Comparison of ENCODE assay signal across 9 cellular contexts in the genomic region with DNA sequence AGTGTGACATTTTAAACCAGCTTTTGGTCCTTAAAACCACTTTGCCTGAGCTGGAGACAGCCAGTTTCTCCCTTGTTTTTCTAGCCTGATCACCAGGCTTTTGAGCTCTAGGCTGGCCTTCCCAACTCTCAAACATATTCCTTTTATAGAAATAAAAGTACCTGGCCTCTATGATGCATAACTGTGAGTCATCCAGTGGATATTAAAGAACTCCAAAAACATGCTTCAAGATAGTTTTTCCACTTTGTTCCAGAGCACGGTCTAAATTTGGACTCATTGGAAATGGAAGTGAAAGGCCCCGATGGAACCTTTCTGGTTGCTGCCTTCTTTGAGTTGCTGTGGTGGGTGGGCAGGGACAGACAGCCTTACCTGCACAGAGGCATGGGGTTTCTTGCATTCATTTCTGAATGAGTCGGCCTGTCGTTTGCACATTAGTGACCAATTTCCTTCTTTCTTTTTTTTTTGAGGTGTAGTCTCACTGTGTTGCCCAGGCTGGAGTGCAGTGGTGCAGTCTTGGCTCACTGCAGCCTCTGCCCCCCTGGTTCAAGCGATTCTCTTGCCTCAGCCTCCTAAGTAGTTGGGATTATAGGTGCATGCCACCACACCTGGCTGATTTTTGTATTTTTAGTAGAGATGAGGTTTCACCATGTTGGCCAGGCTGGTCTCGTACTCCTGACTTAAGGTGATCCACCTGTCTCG. TPM values are rescaled to one million over a fixed set of nuclear protein-coding genes. Genes with fewer than 3 reads are reported as not detected.
DNase-seq lines count a peak whose midpoint lies in the region; ATAC-seq, FAIRE-seq and TF ChIP-seq lines count a peak whose summit lies in the region.
"Had no signal": no experiment of that assay in that cellular context is flagged by ENCODE, and none has a peak within 500 bp of the region (broad histone marks: within the 10 kb centered on the region; RNA-seq: fewer than 3 reads in every experiment).

No MANE protein-coding gene starts in this region.

- H3K9me3 ChIP-seq in HEK293 (ENCODE audit: control insufficient read depth, insufficient read depth, low read depth, low read length) = no peaks in the 10 kb centered on the region
- no peaks in the 10 kb centered on the region for H3K9me3 ChIP-seq in keratinocyte (ENCODE audit: control insufficient read depth, low read depth, low read length)

- CTCF ChIA-PET in HEK293 (lab: Yijun Ruan, JAX) = interaction anchor here (0.8 to 1.6 kb wide), 3 partner anchors 84 to 198 kb away, joined by 3 to 8 read pairs (median 4); no protein-coding TSS in a partner anchor

- peaks cover 84% of the 10 kb centered on the region for H3K4me1 ChIP-seq in HEK293 (ENCODE audit: control insufficient read depth, insufficient read depth, low read length)
- H3K4me1 ChIP-seq in keratinocyte (ENCODE audit: control insufficient read depth, extremely low read depth, insufficient read depth, low read length) = peaks cover 98% of the 10 kb centered on the region

- H3K4me3 ChIP-seq in HEK293 (ENCODE audit: low read depth, low read length) (no peak overlapping the region), keratinocyte (ENCODE audit: control insufficient read depth in 2 of 3, extremely low read depth in 1 of 3, insufficient read depth in 2 of 3, low read depth in 1 of 3, low read length in 3 of 3) (peak overlapping the region in 2 of 3 experiments; percentile 10 to 44)

- dilution Hi-C loops in keratinocyte (cut with MboI; ENCODE audit: extremely low pct_ligation_motif_present, low sequenced_read_pairs) = no loop called here

- FAIRE-seq in keratinocyte (lab: Jason Lieb, UNC) = no peak

- H2AFZ ChIP-seq in keratinocyte (ENCODE audit: control insufficient read depth, low read length) = no peak overlapping the region

- H3K9me1 ChIP-seq in keratinocyte (ENCODE audit: control insufficient read depth, extremely low read depth, insufficient read depth, low read length) = peaks cover 7% of the 10 kb centered on the region

- POLR2A ChIA-PET in HEK293 (lab: Yijun Ruan, JAX) = interaction anchor here (0.6 kb wide), 2 partner anchors 11 to 81 kb away, joined by 3 to 4 read pairs; no protein-coding TSS in a partner anchor

- no peak for ATAC-seq in HG02973 (IDR thresholded peaks at IDR 0.05; ENCODE audit: unreplicated experiment)

- no peaks in the 10 kb centered on the region for H3K27me3 ChIP-seq in keratinocyte (ENCODE audit: control insufficient read depth, extremely low read depth, insufficient read depth, low read length)

- H3K4me2 ChIP-seq in keratinocyte (ENCODE audit: control insufficient read depth, extremely low read depth, insufficient read depth, low read depth, low read length) = peak overlapping the region; percentile 72

- no peaks in the 10 kb centered on the region for H4K20me1 ChIP-seq in keratinocyte (ENCODE audit: control insufficient read depth, extremely low read depth, insufficient read depth, low read length)

- peaks cover 83% of the 10 kb centered on the region for H3K79me2 ChIP-seq in keratinocyte (ENCODE audit: control insufficient read depth, insufficient read depth, low read length)

- peak overlapping the region; percentile 62 for H3K9ac ChIP-seq in keratinocyte (ENCODE audit: control insufficient read depth, extremely low read depth, insufficient read depth, low read length)

- DNase-seq in amniotic epithelial cell (ENCODE audit: low read depth) = peak; percentile 70
- DNase-seq in keratinocyte (ENCODE audit: low read depth, low spot score) = no peak
- peak; percentile 65 for DNase-seq in stromal cell of bone marrow (ENCODE audit: low read depth)
- DNase-seq in HuH-7 (ENCODE audit: low spot score) = no peak
- DNase-seq in epidermal melanocyte (ENCODE audit: insufficient read length, low spot score) = no peak
- DNase-seq in COLO668 (lab: John Stamatoyannopoulos, UW; ENCODE audit: unreplicated experiment) = no peak
- DNase-seq: GDM1 had no signal

- H3K36me3 ChIP-seq in HEK293 (ENCODE audit: control insufficient read depth in 2 of 2, insufficient read depth in 1 of 2, low read length in 2 of 2) (no peaks in the 10 kb centered on the region), keratinocyte (ENCODE audit: control insufficient read depth in 2 of 2, extremely low read depth in 1 of 2, insufficient read depth in 2 of 2, low read length in 2 of 2) (no peaks in the 10 kb centered on the region)

- TF ChIP-seq CTCF in HEK293 (tag by site-specific recombination; IDR thresholded peaks at IDR 0.05) (no peak), keratinocyte (optimal IDR thresholded peaks at IDR 0.05 in 1 of 3, IDR thresholded peaks at IDR 0.05 in 1 of 3, conservative IDR thresholded peaks at IDR 0.05 in 1 of 3; ENCODE audit: extremely low read depth in 1 of 3, insufficient read depth in 2 of 3, low read length in 3 of 3) (no peak)

- H3K27ac ChIP-seq in HEK293 (ENCODE audit: extremely low read depth, low read depth, low read length) (peak overlapping the region; percentile 63), keratinocyte (ENCODE audit: control insufficient read depth, insufficient read depth, low read length) (peak overlapping the region; percentile 92)

TF ChIP-seq in HEK293, 187 proteins besides CTCF, POLR2A, EP300 and RAD21 (continues in another document):
- TF ChIP-seq, protein P1, sequence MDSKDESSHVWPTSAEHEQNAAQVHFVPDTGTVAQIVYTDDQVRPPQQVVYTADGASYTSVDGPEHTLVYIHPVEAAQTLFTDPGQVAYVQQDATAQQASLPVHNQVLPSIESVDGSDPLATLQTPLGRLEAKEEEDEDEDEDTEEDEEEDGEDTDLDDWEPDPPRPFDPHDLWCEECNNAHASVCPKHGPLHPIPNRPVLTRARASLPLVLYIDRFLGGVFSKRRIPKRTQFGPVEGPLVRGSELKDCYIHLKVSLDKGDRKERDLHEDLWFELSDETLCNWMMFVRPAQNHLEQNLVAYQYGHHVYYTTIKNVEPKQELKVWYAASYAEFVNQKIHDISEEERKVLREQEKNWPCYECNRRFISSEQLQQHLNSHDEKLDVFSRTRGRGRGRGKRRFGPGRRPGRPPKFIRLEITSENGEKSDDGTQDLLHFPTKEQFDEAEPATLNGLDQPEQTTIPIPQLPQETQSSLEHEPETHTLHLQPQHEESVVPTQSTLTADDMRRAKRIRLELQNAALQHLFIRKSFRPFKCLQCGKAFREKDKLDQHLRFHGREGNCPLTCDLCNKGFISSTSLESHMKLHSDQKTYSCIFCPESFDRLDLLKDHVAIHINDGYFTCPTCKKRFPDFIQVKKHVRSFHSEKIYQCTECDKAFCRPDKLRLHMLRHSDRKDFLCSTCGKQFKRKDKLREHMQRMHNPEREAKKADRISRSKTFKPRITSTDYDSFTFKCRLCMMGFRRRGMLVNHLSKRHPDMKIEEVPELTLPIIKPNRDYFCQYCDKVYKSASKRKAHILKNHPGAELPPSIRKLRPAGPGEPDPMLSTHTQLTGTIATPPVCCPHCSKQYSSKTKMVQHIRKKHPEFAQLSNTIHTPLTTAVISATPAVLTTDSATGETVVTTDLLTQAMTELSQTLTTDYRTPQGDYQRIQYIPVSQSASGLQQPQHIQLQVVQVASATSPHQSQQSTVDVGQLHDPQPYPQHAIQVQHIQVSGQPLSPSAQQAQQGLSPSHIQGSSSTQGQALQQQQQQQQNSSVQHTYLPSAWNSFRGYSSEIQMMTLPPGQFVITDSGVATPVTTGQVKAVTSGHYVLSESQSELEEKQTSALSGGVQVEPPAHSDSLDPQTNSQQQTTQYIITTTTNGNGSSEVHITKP (tag by site-specific recombination; IDR thresholded peaks at IDR 0.05) = peak; percentile 62; the same call in 1 of the 2 replicates
- TF ChIP-seq, protein P2, sequence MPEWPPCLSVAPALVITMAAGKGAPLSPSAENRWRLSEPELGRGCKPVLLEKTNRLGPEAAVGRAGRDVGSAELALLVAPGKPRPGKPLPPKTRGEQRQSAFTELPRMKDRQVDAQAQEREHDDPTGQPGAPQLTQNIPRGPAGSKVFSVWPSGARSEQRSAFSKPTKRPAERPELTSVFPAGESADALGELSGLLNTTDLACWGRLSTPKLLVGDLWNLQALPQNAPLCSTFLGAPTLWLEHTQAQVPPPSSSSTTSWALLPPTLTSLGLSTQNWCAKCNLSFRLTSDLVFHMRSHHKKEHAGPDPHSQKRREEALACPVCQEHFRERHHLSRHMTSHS (tag by site-specific recombination; IDR thresholded peaks at IDR 0.05) = no peak
- TF ChIP-seq, protein P3, sequence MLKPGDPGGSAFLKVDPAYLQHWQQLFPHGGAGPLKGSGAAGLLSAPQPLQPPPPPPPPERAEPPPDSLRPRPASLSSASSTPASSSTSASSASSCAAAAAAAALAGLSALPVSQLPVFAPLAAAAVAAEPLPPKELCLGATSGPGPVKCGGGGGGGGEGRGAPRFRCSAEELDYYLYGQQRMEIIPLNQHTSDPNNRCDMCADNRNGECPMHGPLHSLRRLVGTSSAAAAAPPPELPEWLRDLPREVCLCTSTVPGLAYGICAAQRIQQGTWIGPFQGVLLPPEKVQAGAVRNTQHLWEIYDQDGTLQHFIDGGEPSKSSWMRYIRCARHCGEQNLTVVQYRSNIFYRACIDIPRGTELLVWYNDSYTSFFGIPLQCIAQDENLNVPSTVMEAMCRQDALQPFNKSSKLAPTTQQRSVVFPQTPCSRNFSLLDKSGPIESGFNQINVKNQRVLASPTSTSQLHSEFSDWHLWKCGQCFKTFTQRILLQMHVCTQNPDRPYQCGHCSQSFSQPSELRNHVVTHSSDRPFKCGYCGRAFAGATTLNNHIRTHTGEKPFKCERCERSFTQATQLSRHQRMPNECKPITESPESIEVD (tag by site-specific recombination; IDR thresholded peaks at IDR 0.05) = peak; percentile 72
- TF ChIP-seq ZNF394 (tag by site-specific recombination; IDR thresholded peaks at IDR 0.05; ENCODE audit: borderline replicate concordance) = 0 out of 2 replicates have a peak, but pooled peaks have one; percentile 28
- TF ChIP-seq KLF1 (tag by site-specific recombination; IDR thresholded peaks at IDR 0.05) = no peak
- TF ChIP-seq IKZF3 (tag by site-specific recombination; IDR thresholded peaks at IDR 0.05) = 0 out of 2 replicates have a peak, but pooled peaks have one; percentile 18
- no peak for TF ChIP-seq ZNF211 (tag by site-specific recombination; IDR thresholded peaks at IDR 0.05; ENCODE audit: low read depth)
- TF ChIP-seq ZNF837 (tag by site-specific recombination; IDR thresholded peaks at IDR 0.05) = no peak
- TF ChIP-seq ZNF335 (tag by site-specific recombination; conservative IDR thresholded peaks at IDR 0.05) = no peak
- TF ChIP-seq ZXDB (tag by site-specific recombination; IDR thresholded peaks at IDR 0.05) = no peak
- 0 out of 2 replicates have a peak, but pooled peaks have one; percentile 24 for TF ChIP-seq ZNF184 (tag by site-specific recombination; IDR thresholded peaks at IDR 0.05)

RNA-seq across cellular contexts. Expression of a gene that starts 43.1 kb away (rescaled TPM):
- 56.6 to 72.1 TPM (median 57.2 TPM) in 3 replicates for polyA plus RNA-seq in keratinocyte
- 54.4 TPM for polyA plus RNA-seq in keratinocyte (2011; ENCODE audit: low read depth)
- polyA plus RNA-seq in keratinocyte (2011; cell fraction: cytosol; rRNA removed) = 42.3 and 46.0 TPM in 2 replicates
- 227 and 249 TPM in 2 replicates for polyA plus RNA-seq in keratinocyte (2011; cell fraction: nucleus; rRNA removed)
- polyA plus RNA-seq in keratinocyte (2012; ENCODE audit: low replicate concordance) = 33.9 and 54.9 TPM in 2 replicates
- 358 to 455 TPM (median 446 TPM) in 3 replicates for polyA minus RNA-seq in keratinocyte
- 73.3 TPM for polyA minus RNA-seq in keratinocyte (2011; cell fraction: cytosol; rRNA and poly(A)+ RNA removed)
- polyA minus RNA-seq in keratinocyte (2011; cell fraction: nucleus; rRNA and poly(A)+ RNA removed) = 348 and 654 TPM in 2 replicates

Comparison
In these comparisons a context has a peak if more than half of its experiments do, and no peak if none do; other contexts are left out.
1. DNase-seq: peak in amniotic epithelial cell (single experiment) and stromal cell of bone marrow (single experiment); none in keratinocyte (single experiment), HuH-7 (single experiment), epidermal melanocyte (single experiment) and COLO668 (single experiment).